8 cellular contexts compared by ENCODE assay signal in the genomic region with DNA sequence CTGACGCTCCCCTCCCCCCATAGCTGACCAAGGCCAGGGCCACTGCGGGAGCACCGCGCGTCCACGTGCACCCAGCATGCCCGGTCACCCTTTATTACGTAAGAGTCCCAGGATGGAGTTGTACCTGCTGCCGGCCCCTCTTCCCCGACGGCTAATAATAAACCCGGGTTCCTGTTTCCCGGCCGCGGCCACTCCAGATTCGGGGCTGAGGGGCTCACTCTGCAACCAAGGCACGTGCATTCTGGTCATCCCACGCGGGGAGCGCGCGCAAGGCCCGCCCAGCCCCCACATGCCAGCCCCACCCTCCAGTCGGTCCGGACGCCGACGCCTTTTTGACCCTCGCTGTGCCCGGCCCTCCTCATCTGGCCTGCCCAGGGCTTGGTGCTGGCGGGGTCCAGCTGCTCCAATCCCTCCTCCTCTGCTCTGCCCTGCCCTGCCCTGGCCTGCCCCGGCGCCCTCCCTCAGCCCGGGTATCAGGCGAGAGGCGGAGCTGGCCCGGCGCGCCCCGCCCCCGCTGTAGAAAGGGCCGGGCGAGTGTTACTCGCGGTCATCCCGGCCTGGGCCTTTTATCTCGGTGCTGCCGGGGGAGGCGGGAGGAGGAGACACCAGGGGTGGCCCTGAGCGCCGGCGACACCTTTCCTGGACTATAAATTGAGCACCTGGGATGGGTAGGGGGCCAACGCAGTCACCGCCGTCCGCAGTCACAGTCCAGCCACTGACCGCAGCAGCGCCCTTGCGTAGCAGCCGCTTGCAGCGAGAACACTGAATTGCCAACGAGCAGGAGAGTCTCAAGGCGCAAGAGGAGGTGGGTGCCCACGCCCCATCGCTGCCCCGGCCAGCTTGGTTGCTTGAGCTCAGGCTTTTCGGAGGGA. TPM values are rescaled to one million over a fixed set of nuclear protein-coding genes. Genes with fewer than 3 reads are reported as not detected.
DNase-seq lines count a peak whose midpoint lies in the region; ATAC-seq and TF ChIP-seq lines count a peak whose summit lies in the region.

No MANE protein-coding gene starts in this region.

- peak; percentile 47 for TF ChIP-seq POLR2A in GM10847 (IDR thresholded peaks at IDR 0.05; ENCODE audit: extremely low read depth, insufficient read length)

- H3K4me3 ChIP-seq in adipocyte (ENCODE audit: low read length) (peak overlapping the region; percentile 79), heart right ventricle (peak overlapping the region; percentile 63 to 77 (median 70)), trophoblast cell (ENCODE audit: low read depth, low read length) (peak overlapping the region; percentile 95)

- H3K36me3 ChIP-seq in adipocyte (ENCODE audit: control insufficient read depth, insufficient read depth, low read length, severe bottlenecking) = no peaks in the 10 kb centered on the region
- no peaks in the 10 kb centered on the region for H3K36me3 ChIP-seq in heart right ventricle
- no peaks in the 10 kb centered on the region for H3K36me3 ChIP-seq in trophoblast cell (ENCODE audit: control insufficient read depth in 1 of 2, insufficient read depth in 2 of 2, low read length in 2 of 2)

- H3K36me3 Mint-ChIP-seq in HFFc6 (ENCODE audit: low read depth) = peaks cover 8% of the 10 kb centered on the region

- TF ChIP-seq CTCF in HFFc6 (IDR thresholded peaks at IDR 0.05) = no peak
- TF ChIP-seq CTCF in heart right ventricle (IDR thresholded peaks at IDR 0.05) = no peak

- peak overlapping the region; percentile 72 for H2AK5ac ChIP-seq in trophoblast cell (ENCODE audit: low read length)

- H3K27me3 ChIP-seq in adipocyte (replicated peaks; ENCODE audit: control insufficient read depth, insufficient read depth, low read length) (no peaks in the 10 kb centered on the region), heart right ventricle (no peaks in the 10 kb centered on the region), trophoblast cell (ENCODE audit: insufficient read depth, low read length) (no peaks in the 10 kb centered on the region)

- ATAC-seq in SK-N-SH treated with all-trans-retinoic acid at 6 μM for 48 hours (peak; percentile 85), heart right ventricle (peak; percentile 81 to 94 (median 84))

- peak overlapping the region; percentile 50 for H2BK12ac ChIP-seq in trophoblast cell (ENCODE audit: low read length)

- 0% methylated on average over 45 to 63 of the region's 67 CpGs for WGBS in heart right ventricle, 2 donors
- WGBS in trophoblast cell (ENCODE audit: extremely low coverage, insufficient coverage, insufficient read length) = no CpG with 5 or more reads among the region's 67 CpGs

- H2AFZ ChIP-seq in trophoblast cell (ENCODE audit: insufficient read depth, low read length, poor library complexity) = peak overlapping the region; percentile 52

- DNase-seq in HFFc6 = peak; percentile 36
- DNase-seq in NAMALWA (ENCODE audit: low spot score) = peak; percentile 69
- peak; percentile 66 for DNase-seq in adipocyte (ENCODE audit: low read depth)
- DNase-seq in heart right ventricle = peak; percentile 77 to 86
- DNase-seq in trophoblast cell = peak; percentile 61 to 70
- no peak for DNase-seq in cerebellar nuclear complex (lab: John Stamatoyannopoulos, UW)

- H3K23ac ChIP-seq in trophoblast cell (ENCODE audit: low read length) = no peak overlapping the region

- H4K91ac ChIP-seq in trophoblast cell (ENCODE audit: low read depth, low read length) = peak overlapping the region; percentile 89

- peak overlapping the region; percentile 72 for H2BK120ac ChIP-seq in trophoblast cell (ENCODE audit: insufficient read depth, low read length, poor library complexity)

- H3K27ac ChIP-seq in heart right ventricle (peak overlapping the region; percentile 89 to 96 (median 95)), trophoblast cell (ENCODE audit: low read depth, low read length) (peak overlapping the region; percentile 45)

- H3K14ac ChIP-seq in trophoblast cell (ENCODE audit: low read length) = peak overlapping the region; percentile 82

- H3K4me1 ChIP-seq in adipocyte (ENCODE audit: control insufficient read depth, insufficient read depth, low read length) = no peaks in the 10 kb centered on the region
- peaks cover 0 to 47% (median 26%) of the 10 kb centered on the region in 9 donors for H3K4me1 ChIP-seq in heart right ventricle
- peaks cover 3 to 5% of the 10 kb centered on the region in 2 experiments for H3K4me1 ChIP-seq in trophoblast cell (ENCODE audit: control insufficient read depth in 1 of 2, insufficient read depth in 2 of 2, low read length in 2 of 2)

- H3K4me2 ChIP-seq in trophoblast cell (ENCODE audit: low read length) = peak overlapping the region; percentile 71

- peaks cover 46% of the 10 kb centered on the region for H3K4me1 Mint-ChIP-seq in HFFc6 (ENCODE audit: low read depth)

- peak overlapping the region; percentile 98 for H3K9ac ChIP-seq in adipocyte (ENCODE audit: low read length)
- H3K9ac ChIP-seq in trophoblast cell (ENCODE audit: low read length) = peak overlapping the region; percentile 87

- H3K4ac ChIP-seq in trophoblast cell (ENCODE audit: low read depth, low read length) = peak overlapping the region; percentile 28

- peak overlapping the region; percentile 83 for H4K8ac ChIP-seq in trophoblast cell (ENCODE audit: low read depth, low read length)

- no peaks in the 10 kb centered on the region; the same call in 1 of the 2 replicates for H3K27me3 Mint-ChIP-seq in HFFc6 (ENCODE audit: insufficient read depth)

- H3K9me3 ChIP-seq in adipocyte (ENCODE audit: control insufficient read depth, low read length) (no peaks in the 10 kb centered on the region), heart right ventricle (no peaks in the 10 kb centered on the region), trophoblast cell (ENCODE audit: insufficient read depth, low read depth, low read length) (no peaks in the 10 kb centered on the region)

- H4K12ac ChIP-seq in trophoblast cell (ENCODE audit: low read depth, low read length) = peak overlapping the region; percentile 92

- peaks cover 10% of the 10 kb centered on the region for H3K79me2 ChIP-seq in trophoblast cell (ENCODE audit: control insufficient read depth, insufficient read depth, low read length, poor library complexity)

- peak overlapping the region; percentile 82 for H3K18ac ChIP-seq in trophoblast cell (ENCODE audit: low read length)

- H3K9me3 Mint-ChIP-seq in HFFc6 = no peaks in the 10 kb centered on the region

- H3K79me1 ChIP-seq in trophoblast cell (ENCODE audit: low read length) = peaks cover 14% of the 10 kb centered on the region

- H2BK5ac ChIP-seq in trophoblast cell (ENCODE audit: low read depth, low read length, poor library complexity) = peak overlapping the region; percentile 70

- peak overlapping the region; percentile 93 for H3K27ac Mint-ChIP-seq in HFFc6

- peak overlapping the region; percentile 100 for H3K4me3 Mint-ChIP-seq in HFFc6

- intact Hi-C loops in heart right ventricle (cut with DNase I) = loop anchor here in 7 of 10 donors (5.0 to 10.0 kb wide), 5 partner anchors 63 to 341 kb away; no protein-coding TSS in a partner anchor

TF ChIP-seq in SK-N-SH treated with all-trans-retinoic acid at 6 μM for 48 hours, 23 proteins besides CTCF, POLR2A, EP300 and RAD21:
- no peak for TF ChIP-seq ZNF565 (CRISPR knock-in tag; conservative IDR thresholded peaks at IDR 0.05; ENCODE audit: low read depth)
- no peak for TF ChIP-seq ZFP3 (CRISPR knock-in tag; IDR thresholded peaks at IDR 0.05)
- no peak for TF ChIP-seq OSR1 (CRISPR knock-in tag; IDR thresholded peaks at IDR 0.05)
TF ChIP-seq in SK-N-SH treated with all-trans-retinoic acid at 6 μM for 48 hours: peak in this region for 0.

RNA-seq across cellular contexts. Expression of gene MID1IP1, which starts 2.6 kb away (rescaled TPM):
- total RNA-seq in HFFc6 (2021; fragmentation: NEBNext Ultra II Directional; extraction: Animal tissue kit (Norgen Biotek cat#: 25700)) = 10 to 100 TPM; 17.3 to 22.5 (median 18.5) TPM
- total RNA-seq in heart right ventricle = 100 to 1,000 TPM in 1 of 10 donors, 10 to 100 TPM in 9; 15.2 to 171 (median 26.9) TPM
- polyA plus RNA-seq in heart right ventricle = 10 to 100 TPM; 20.0 to 30.9 TPM
- polyA plus RNA-seq in trophoblast cell (2013) = 18.4 and 18.5 TPM in 2 replicates

Comparison
In these comparisons a context has a peak if more than half of its experiments do, and no peak if none do; other contexts are left out.
1. DNase-seq: peak in HFFc6 (single experiment), NAMALWA (single experiment), adipocyte (single experiment), heart right ventricle (2 of 2) and trophoblast cell (2 of 2); none in cerebellar nuclear complex (0 of 2).
2. Peak in every context shown above with its lines, with median percentiles within 50 percentile points of each other: H3K4me3 ChIP-seq.